Comparison of ENCODE assay signal across 8 cellular contexts in the genomic region with DNA sequence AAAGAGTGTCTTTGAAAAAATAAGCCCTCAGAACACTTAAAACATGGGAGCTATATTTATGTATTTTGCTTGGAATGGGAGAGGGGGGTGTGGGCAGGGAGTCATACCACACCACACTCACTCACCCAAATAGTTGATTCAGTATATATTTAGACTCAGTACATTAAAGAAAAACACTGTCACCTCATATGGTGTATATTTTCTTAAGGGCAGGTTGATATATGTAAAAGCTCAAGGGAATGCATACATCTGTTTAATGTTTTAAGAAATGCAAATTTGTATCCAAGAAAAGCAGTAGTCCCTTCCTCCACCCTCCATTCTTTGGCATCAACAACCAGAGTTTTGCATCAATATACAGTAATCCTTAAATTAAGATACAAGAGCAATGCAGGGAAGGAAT. TPM values are rescaled to one million over a fixed set of nuclear protein-coding genes. Genes with fewer than 3 reads are reported as not detected.
DNase-seq lines count a peak whose midpoint lies in the region; ATAC-seq and TF ChIP-seq lines count a peak whose summit lies in the region.

No MANE protein-coding gene starts in this region.

- peaks cover 15% of the 10 kb centered on the region for H3K27me3 Mint-ChIP-seq in H9 (ENCODE audit: low read depth)

- peaks cover 20 to 28% of the 10 kb centered on the region in 2 experiments for H3K4me1 Mint-ChIP-seq in H9

- peak overlapping the region; percentile 69 for H3K4me3 ChIP-seq in SU-DHL-6 (ENCODE audit: insufficient read depth, low read length, poor library complexity, severe bottlenecking)
- peak overlapping the region; percentile 84 for H3K4me3 ChIP-seq in fibroblast of villous mesenchyme (ENCODE audit: low read depth, low read length)
- H3K4me3 ChIP-seq in smooth muscle cell: peak overlapping the region; percentile 73

- H3K9me3 ChIP-seq in H9 (ENCODE audit: control insufficient read depth, low read depth, low read length) (no peaks in the 10 kb centered on the region), SU-DHL-6 (ENCODE audit: insufficient read depth, low read length) (no peaks in the 10 kb centered on the region), smooth muscle cell (replicated peaks; ENCODE audit: low read depth) (no peaks in the 10 kb centered on the region)

- H3K4me2 ChIP-seq in H9 (ENCODE audit: insufficient read depth, insufficient read length, low read length) (peak overlapping the region; percentile 97), SU-DHL-6 (ENCODE audit: low read depth, low read length, poor library complexity, severe bottlenecking) (peak overlapping the region; percentile 73), smooth muscle cell (peak overlapping the region; percentile 85)

- no peak overlapping the region for H2BK120ac ChIP-seq in H9 (ENCODE audit: low read depth, low read length, poor library complexity, severe bottlenecking)

- H3F3A ChIP-seq in SU-DHL-6 (ENCODE audit: insufficient read depth) (no peaks in the 10 kb centered on the region), smooth muscle cell (ENCODE audit: low read depth) (no peaks in the 10 kb centered on the region)

- H3K27me3 ChIP-seq in H9 (ENCODE audit: insufficient read depth, low read length) (no peaks in the 10 kb centered on the region), SU-DHL-6 (ENCODE audit: low read length) (no peaks in the 10 kb centered on the region), smooth muscle cell (ENCODE audit: low read depth) (no peaks in the 10 kb centered on the region)

- no peak for ATAC-seq in GM21381 (IDR thresholded peaks at IDR 0.05; ENCODE audit: unreplicated experiment)
- ATAC-seq in HG03280 (IDR thresholded peaks at IDR 0.05; ENCODE audit: unreplicated experiment): no peak

- H3K9me3 Mint-ChIP-seq in H9: no peaks in the 10 kb centered on the region

- H2BK15ac ChIP-seq in H9 (ENCODE audit: low read depth, low read length): no peak overlapping the region

- no peaks in the 10 kb centered on the region for H3K9me2 ChIP-seq in SU-DHL-6 (replicated peaks; ENCODE audit: insufficient read depth, low read length)

- H3K18ac ChIP-seq in H9 (ENCODE audit: insufficient read length, low read depth, low read length): no peak overlapping the region

- H3T11ph ChIP-seq in H9 (ENCODE audit: low read length): no peak overlapping the region

- H4K8ac ChIP-seq in H9 (replicated peaks; ENCODE audit: insufficient read length, low read depth, low read length): no peak overlapping the region

- TF ChIP-seq CTCF in H9 (conservative IDR thresholded peaks at IDR 0.05) (no peak), SU-DHL-6 (IDR thresholded peaks at IDR 0.05; ENCODE audit: insufficient read depth, low read length, poor library complexity, severe bottlenecking) (no peak), fibroblast of villous mesenchyme (IDR thresholded peaks at IDR 0.05; ENCODE audit: insufficient read depth, low read depth, low read length) (no peak), smooth muscle cell (IDR thresholded peaks at IDR 0.05; ENCODE audit: borderline replicate concordance, insufficient read depth, poor library complexity, severe bottlenecking) (no peak)

- H3K4me1 ChIP-seq in H9 (ENCODE audit: insufficient read depth, low read length) (no peaks in the 10 kb centered on the region; the same call in 1 of the 2 replicates), smooth muscle cell (ENCODE audit: low read depth) (peaks cover 18% of the 10 kb centered on the region)

- no peak overlapping the region for H2AK5ac ChIP-seq in H9 (ENCODE audit: insufficient read length, low read length)

- peak overlapping the region; percentile 87 for H3K56ac ChIP-seq in H9 (ENCODE audit: insufficient read length, low read depth, low read length)

- no peak overlapping the region for H2BK12ac ChIP-seq in H9 (ENCODE audit: insufficient read length, low read depth, low read length)

- H3K9ac ChIP-seq in H9 (ENCODE audit: extremely low read depth, insufficient read length, low read length) (peak overlapping the region; percentile 85), SU-DHL-6 (ENCODE audit: low read length) (peak overlapping the region; percentile 83), smooth muscle cell (ENCODE audit: low read depth) (peak overlapping the region; percentile 59)

- H3K23me2 ChIP-seq in H9 (ENCODE audit: insufficient read length, low read depth, low read length, poor library complexity, severe bottlenecking): peaks cover 8% of the 10 kb centered on the region

- no peak overlapping the region for H4K91ac ChIP-seq in H9 (ENCODE audit: insufficient read length, low read depth, low read length)

- H3K14ac ChIP-seq in H9 (ENCODE audit: insufficient read depth, low read length): no peak overlapping the region; the same call in 1 of the 2 replicates

- peak overlapping the region; percentile 85 to 93 for H3K4me3 Mint-ChIP-seq in H9

- no peaks in the 10 kb centered on the region for H3K79me1 ChIP-seq in H9 (ENCODE audit: insufficient read depth, low read depth, low read length, poor library complexity, severe bottlenecking)

- H3K27ac ChIP-seq in H9 (ENCODE audit: insufficient read length, low read depth, low read length): no peak overlapping the region
- 0 out of 2 replicates have a peak overlapping the region, but pooled peaks have one; percentile 55 for H3K27ac ChIP-seq in SU-DHL-6 (ENCODE audit: low read depth, low read length)
- H3K27ac ChIP-seq in smooth muscle cell (ENCODE audit: low read depth): no peak overlapping the region

- H3K4ac ChIP-seq in H9 (ENCODE audit: low read depth, low read length): no peak overlapping the region

- no peak overlapping the region for H2BK5ac ChIP-seq in H9 (ENCODE audit: insufficient read length, low read length)

- H4K20me1 ChIP-seq in H9 (ENCODE audit: control insufficient read depth, insufficient read depth, insufficient read length): no peaks in the 10 kb centered on the region
- H4K20me1 ChIP-seq in SU-DHL-6 (ENCODE audit: low read depth, low read length): no peaks in the 10 kb centered on the region
- peaks cover 14% of the 10 kb centered on the region for H4K20me1 ChIP-seq in smooth muscle cell (ENCODE audit: low read depth)

- peaks cover 0 to 10% (median 8%) of the 10 kb centered on the region in 3 experiments; a peak in 5 of 7 replicates for H3K36me3 Mint-ChIP-seq in H9 (ENCODE audit: insufficient read depth in 1 of 3, low read depth in 3 of 3)

- H2BK20ac ChIP-seq in H9 (ENCODE audit: low read depth, low read length, poor library complexity, severe bottlenecking): no peak overlapping the region

- DNase-seq in H9 (no peak), fibroblast of villous mesenchyme (ENCODE audit: low read depth) (no peak), smooth muscle cell (lab: John Stamatoyannopoulos, UW; ENCODE audit: unreplicated experiment) (no peak), DMS53 (lab: John Stamatoyannopoulos, UW) (no peak), T1000 (lab: John Stamatoyannopoulos, UW) (no peak)

- H3K36me3 ChIP-seq in SU-DHL-6 (ENCODE audit: low read length) (no peaks in the 10 kb centered on the region), smooth muscle cell (ENCODE audit: low read depth) (no peaks in the 10 kb centered on the region)

- no peak overlapping the region for H3K23ac ChIP-seq in H9 (ENCODE audit: insufficient read length, low read depth, low read length)

- H4K5ac ChIP-seq in H9 (ENCODE audit: insufficient read length, low read depth, low read length): no peak overlapping the region

- H3K27ac Mint-ChIP-seq in H9: peak overlapping the region; percentile 82 to 97 (median 93); a peak in 6 of 7 replicates

- no peak overlapping the region for H2AFZ ChIP-seq in H9 (ENCODE audit: low read length)
- peak overlapping the region; percentile 78 for H2AFZ ChIP-seq in SU-DHL-6 (ENCODE audit: low read depth, low read length, severe bottlenecking)
- H2AFZ ChIP-seq in smooth muscle cell (ENCODE audit: low read depth): no peak overlapping the region

- peaks cover 13% of the 10 kb centered on the region; the same call in 1 of the 2 replicates for H3K79me2 ChIP-seq in H9 (ENCODE audit: insufficient read depth, low read length)
- peaks cover 32% of the 10 kb centered on the region for H3K79me2 ChIP-seq in SU-DHL-6 (ENCODE audit: insufficient read depth, low read length)
- peaks cover 20% of the 10 kb centered on the region for H3K79me2 ChIP-seq in smooth muscle cell (ENCODE audit: low read depth)

RNA-seq across cellular contexts. Expression of gene NFYB, which starts 1.4 kb away (rescaled TPM):
- total RNA-seq in H9 (2021): 52.1 and 52.5 TPM in 2 replicates
- total RNA-seq in fibroblast of villous mesenchyme: 11.9 and 28.5 TPM in 2 replicates
- 16.6 and 22.6 TPM in 2 replicates for total RNA-seq in smooth muscle cell
- polyA plus RNA-seq in smooth muscle cell: 19.7 and 20.2 TPM in 2 replicates
